ENCODE assay signal across 12 cellular contexts in genomic region chr22:46047226-46047625, GRCh38.
DNase-seq lines count a peak whose midpoint lies in the region; ATAC-seq and TF ChIP-seq lines count a peak whose summit lies in the region.
"Had no signal": no experiment of that assay in that cellular context is flagged by ENCODE, and none has a peak within 500 bp of the region (broad histone marks: within the 10 kb centered on the region; RNA-seq: fewer than 3 reads in every experiment).

No MANE protein-coding gene starts in this region.

- H3K36me3 ChIP-seq in tibial artery, result peaks cover 0 to 12% (median 0%) of the 10 kb centered on the region in 3 donors

- intact Hi-C loops in dendritic cell treated with granulocyte-macrophage colony-stimulating factor and Interleukin-4, amounts not matched to agents 40 ng/mL and 50 ng/mL, for 4 days (cut with micrococcal nuclease), result loop anchor here (2.0 kb wide), 1 partner anchor 40 kb away; no protein-coding TSS in a partner anchor
- intact Hi-C loops in tibial artery (cut with DNase I; ENCODE audit: low total_unique reads), result no loop called here

- peak overlapping the region; percentile 87 for H3K4me3 Mint-ChIP-seq in dendritic cell treated with granulocyte-macrophage colony-stimulating factor and Interleukin-4, amounts not matched to agents 40 ng/mL and 50 ng/mL, for 4 days
- peak overlapping the region in 3 of 10 donors; percentile 34 to 77 (median 45) for H3K4me3 Mint-ChIP-seq in naive thymus-derived CD8-positive, alpha-beta T cell

- no peaks in the 10 kb centered on the region for H3K9me3 ChIP-seq in tibial artery

- peak overlapping the region; percentile 98 to 99 for H3K27ac ChIP-seq in tibial artery

- peaks cover 33% of the 10 kb centered on the region for H3K36me3 Mint-ChIP-seq in dendritic cell treated with granulocyte-macrophage colony-stimulating factor and Interleukin-4, amounts not matched to agents 40 ng/mL and 50 ng/mL, for 4 days (ENCODE audit: low read depth)
- no peaks in the 10 kb centered on the region for H3K36me3 Mint-ChIP-seq in naive thymus-derived CD8-positive, alpha-beta T cell

- peaks cover 76% of the 10 kb centered on the region for H3K4me1 Mint-ChIP-seq in dendritic cell treated with granulocyte-macrophage colony-stimulating factor and Interleukin-4, amounts not matched to agents 40 ng/mL and 50 ng/mL, for 4 days (ENCODE audit: low read depth)
- peaks cover 6 to 68% (median 35%) of the 10 kb centered on the region in 4 donors for H3K4me1 Mint-ChIP-seq in naive thymus-derived CD8-positive, alpha-beta T cell

- POLR2A ChIA-PET in naive thymus-derived CD8-positive, alpha-beta T cell (lab: Charles Lee), result no interaction called here

- H3K27ac Mint-ChIP-seq in dendritic cell treated with granulocyte-macrophage colony-stimulating factor and Interleukin-4, amounts not matched to agents 40 ng/mL and 50 ng/mL, for 4 days, result peak overlapping the region; percentile 97
- H3K27ac Mint-ChIP-seq in naive thymus-derived CD8-positive, alpha-beta T cell, result peak overlapping the region in 6 of 10 donors; percentile 12 to 81 (median 68)

- no peaks in the 10 kb centered on the region for H3K27me3 Mint-ChIP-seq in dendritic cell treated with granulocyte-macrophage colony-stimulating factor and Interleukin-4, amounts not matched to agents 40 ng/mL and 50 ng/mL, for 4 days
- no peaks in the 10 kb centered on the region for H3K27me3 Mint-ChIP-seq in naive thymus-derived CD8-positive, alpha-beta T cell

- TF ChIP-seq CTCF in tibial artery (IDR thresholded peaks at IDR 0.05), result no peak

- H3K4me1 ChIP-seq in tibial artery, result peaks cover 0 to 87% (median 71%) of the 10 kb centered on the region in 4 donors

- peak overlapping the region; percentile 7 to 9 for H3K4me3 ChIP-seq in tibial artery

- DNase-seq in activated effector memory CD4-positive, alpha-beta T cell treated with anti-CD3 and anti-CD28 coated beads, Interleukin-2, amount 50 U/mL, for 16 hours, result peak; percentile 44
- DNase-seq in activated effector memory CD4-positive, alpha-beta T cell treated with Interleukin-2 at 50 U/mL for 16 hours, result no peak
- DNase-seq in naive thymus-derived CD8-positive, alpha-beta T cell, result no peak
- peak in 1 of 2 donors; percentile 51 for DNase-seq in tibial artery
- DNase-seq in RPMI8226, result no peak
- DNase-seq in NCI-H2227 (lab: John Stamatoyannopoulos, UW; ENCODE audit: unreplicated experiment), result no peak
- DNase-seq: midbrain, MM.1S, NCI-H526 treated with DMSO at 0.1 percent for 48 hours had no signal

- H3K27me3 ChIP-seq in tibial artery, result no peaks in the 10 kb centered on the region

- no peaks in the 10 kb centered on the region for H3K9me3 Mint-ChIP-seq in dendritic cell treated with granulocyte-macrophage colony-stimulating factor and Interleukin-4, amounts not matched to agents 40 ng/mL and 50 ng/mL, for 4 days
- no peaks in the 10 kb centered on the region for H3K9me3 Mint-ChIP-seq in naive thymus-derived CD8-positive, alpha-beta T cell

- no peak for ATAC-seq in naive thymus-derived CD8-positive, alpha-beta T cell
- ATAC-seq in HG02678 (IDR thresholded peaks at IDR 0.05; ENCODE audit: unreplicated experiment), result no peak
- ATAC-seq: SK-N-SH treated with all-trans-retinoic acid at 6 μM for 48 hours had no signal
